ENCODE assay signal across 31 cellular contexts in the genomic region with DNA sequence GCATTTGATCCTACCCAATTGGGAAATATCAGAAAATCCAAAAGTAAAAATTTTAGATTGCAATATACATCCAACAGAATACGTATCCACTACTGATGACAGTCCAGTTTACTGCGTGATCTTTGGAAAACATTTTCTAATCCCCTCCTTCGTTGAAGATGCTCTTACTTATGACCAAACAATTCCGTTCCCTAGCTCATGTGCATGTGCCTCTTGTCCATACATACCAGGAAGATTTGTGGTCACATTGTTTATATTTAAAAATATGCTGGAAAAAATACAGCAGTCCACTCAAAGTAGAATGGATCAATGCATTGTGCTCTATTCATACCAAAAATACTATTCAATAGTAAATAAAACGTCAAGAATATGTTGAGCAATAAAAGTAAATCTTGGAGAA.
"Had no signal": no experiment of that assay in that cellular context is flagged by ENCODE, and none has a peak within 500 bp of the region (broad histone marks: within the 10 kb centered on the region; RNA-seq: fewer than 3 reads in every experiment).

No MANE protein-coding gene starts in this region.

- H3K4me1 ChIP-seq: adrenal gland, ascending aorta, breast epithelium, esophagus squamous epithelium, parathyroid adenoma, psoas muscle, suprapubic skin, tibial nerve had no signal

- H3K27ac ChIP-seq: adrenal gland, ascending aorta, breast epithelium, epithelial cell of prostate, esophagus squamous epithelium, parathyroid adenoma, psoas muscle, suprapubic skin, tibial nerve, VCaP had no signal

- H3K27me3 Mint-ChIP-seq: activated naive CD8-positive, alpha-beta T cell treated with anti-CD3 and anti-CD28 coated beads for 36 hours; naive thymus-derived CD4-positive, alpha-beta T cell had no signal

- H3K4me1 Mint-ChIP-seq: activated naive CD8-positive, alpha-beta T cell treated with anti-CD3 and anti-CD28 coated beads for 36 hours; naive thymus-derived CD4-positive, alpha-beta T cell had no signal

- H3K4me3 Mint-ChIP-seq: activated naive CD4-positive, alpha-beta T cell treated with anti-CD3 and anti-CD28 coated beads for 36 hours; activated naive CD8-positive, alpha-beta T cell treated with anti-CD3 and anti-CD28 coated beads for 36 hours; activated T-helper 1 cell treated with anti-CD3 and anti-CD28 coated beads, Interleukin-12 subunit alpha, Interleukin-12 subunit beta, Interleukin-2, Interleukin-4 antibody, amounts not matched to agents 30 ng/mL and 10 ng/mL and 1 ng/mL, durations not matched to agents 14 hours and 24 hours and 36 hours; naive thymus-derived CD4-positive, alpha-beta T cell had no signal

- H2AFZ ChIP-seq: parathyroid adenoma had no signal

- H3K36me3 Mint-ChIP-seq: activated naive CD8-positive, alpha-beta T cell treated with anti-CD3 and anti-CD28 coated beads for 36 hours; naive thymus-derived CD4-positive, alpha-beta T cell had no signal

- H3K4me3 ChIP-seq: adrenal gland, ascending aorta, breast epithelium, esophagus squamous epithelium, psoas muscle, smooth muscle cell, suprapubic skin, tibial nerve had no signal

- H3K9me3 Mint-ChIP-seq: activated naive CD8-positive, alpha-beta T cell treated with anti-CD3 and anti-CD28 coated beads for 36 hours; activated T-helper 1 cell treated with anti-CD3 and anti-CD28 coated beads, Interleukin-12 subunit alpha, Interleukin-12 subunit beta, Interleukin-2, Interleukin-4 antibody, amounts not matched to agents 30 ng/mL and 10 ng/mL and 1 ng/mL, durations not matched to agents 14 hours and 24 hours and 36 hours had no signal

- H3K9ac ChIP-seq: parathyroid adenoma had no signal

- H3K36me3 ChIP-seq: adrenal gland, ascending aorta, breast epithelium, esophagus squamous epithelium, suprapubic skin had no signal

- H3K27ac Mint-ChIP-seq: activated naive CD4-positive, alpha-beta T cell treated with anti-CD3 and anti-CD28 coated beads for 36 hours; activated naive CD8-positive, alpha-beta T cell treated with anti-CD3 and anti-CD28 coated beads for 36 hours; activated T-helper 1 cell treated with anti-CD3 and anti-CD28 coated beads, Interleukin-12 subunit alpha, Interleukin-12 subunit beta, Interleukin-2, Interleukin-4 antibody, amounts not matched to agents 30 ng/mL and 10 ng/mL and 1 ng/mL, durations not matched to agents 14 hours and 24 hours and 36 hours; naive thymus-derived CD4-positive, alpha-beta T cell had no signal

- H3K27me3 ChIP-seq: adrenal gland, ascending aorta, breast epithelium, esophagus squamous epithelium, suprapubic skin, tibial nerve had no signal

- H3K9me3 ChIP-seq: adrenal gland, ascending aorta, breast epithelium, esophagus squamous epithelium, psoas muscle, suprapubic skin, tibial nerve had no signal

- DNase-seq: activated CD4-positive, alpha-beta T cell treated with anti-CD3 and anti-CD28 coated beads for 48 hours; activated CD4-positive, alpha-beta T cell treated with anti-CD3 and anti-CD28 coated beads, Interleukin-2, amount 50 U/mL, for 48 hours; activated CD8-positive, alpha-beta memory T cell treated with anti-CD3 and anti-CD28 coated beads for 24 hours; activated effector memory CD4-positive, alpha-beta T cell treated with anti-CD3 and anti-CD28 coated beads, Interleukin-2, amount 50 U/mL, for 16 hours; activated naive CD4-positive, alpha-beta T cell treated with anti-CD3 and anti-CD28 coated beads for 36 hours; activated naive CD8-positive, alpha-beta T cell treated with anti-CD3 and anti-CD28 coated beads for 36 hours; adrenal gland; central memory CD4-positive, alpha-beta T cell; dermis blood vessel endothelial cell; effector CD4-positive, alpha-beta T cell; esophagus squamous epithelium; head of caudate nucleus; hippocampal formation; kidney; left colon; mammary epithelial cell; midbrain; naive thymus-derived CD4-positive, alpha-beta T cell; occipital lobe; psoas muscle; stimulated activated naive CD4-positive, alpha-beta T cell had no signal

- ATAC-seq: activated CD4-positive, CD25-positive, alpha-beta regulatory T cell treated with anti-CD3 and anti-CD28 coated beads, Interleukin-2, amount 50 U/mL, for 24 hours; left colon; naive thymus-derived CD4-positive, alpha-beta T cell; psoas muscle had no signal

- H3K4me2 ChIP-seq: smooth muscle cell had no signal
